In genomic region chr15:90029024-90029423, GRCh38 we compare ENCODE assay signal across 24 cellular contexts. TPM values are rescaled to one million over a fixed set of nuclear protein-coding genes. Genes with fewer than 3 reads are reported as not detected.
DNase-seq lines count a peak whose midpoint lies in the region; ATAC-seq and TF ChIP-seq lines count a peak whose summit lies in the region.
"Had no signal": no experiment of that assay in that cellular context is flagged by ENCODE, and none has a peak within 500 bp of the region (broad histone marks: within the 10 kb centered on the region; RNA-seq: fewer than 3 reads in every experiment).

No MANE protein-coding gene starts in this region.

- peaks cover 80% of the 10 kb centered on the region for H3K4me1 Mint-ChIP-seq in dendritic cell treated with granulocyte-macrophage colony-stimulating factor and Interleukin-4, amounts not matched to agents 40 ng/mL and 50 ng/mL, for 4 days (ENCODE audit: low read depth)
- peaks cover 36% of the 10 kb centered on the region for H3K4me1 Mint-ChIP-seq in neural crest cell
- H3K4me1 Mint-ChIP-seq in naive thymus-derived CD4-positive, alpha-beta T cell: peaks cover 18 to 48% (median 40%) of the 10 kb centered on the region in 7 donors

- H3K18ac ChIP-seq in neuronal stem cell (ENCODE audit: low read length): no peak overlapping the region

- intact Hi-C loops in dendritic cell treated with granulocyte-macrophage colony-stimulating factor and Interleukin-4, amounts not matched to agents 40 ng/mL and 50 ng/mL, for 4 days (cut with micrococcal nuclease): no loop called here
- intact Hi-C loops in naive thymus-derived CD4-positive, alpha-beta T cell (cut with micrococcal nuclease): no loop called here

- H3K14ac ChIP-seq in neuronal stem cell (ENCODE audit: low read length): no peak overlapping the region

- no peak for ATAC-seq in HG03460 (IDR thresholded peaks at IDR 0.05; ENCODE audit: unreplicated experiment)
- no peak for ATAC-seq in naive thymus-derived CD4-positive, alpha-beta T cell
- ATAC-seq: activated CD8-positive, alpha-beta memory T cell treated with anti-CD3 and anti-CD28 coated beads, Interleukin-2, amount 10 ng/mL, durations not matched to agents 7 days and 5 days; left lung had no signal

- peaks cover 0 to 18% (median 16%) of the 10 kb centered on the region in 11 experiments; a peak in 17 of 22 replicates for H3K9me3 ChIP-seq in BLaER1 treated with 17β-estradiol and CSF1 and Interleukin-3, amounts not matched to agents 10 nM and 100 nM (replicated peaks in 1 of 11)
- H3K9me3 ChIP-seq in neuronal stem cell (replicated peaks in 1 of 2; ENCODE audit: control insufficient read depth in 2 of 2, insufficient read depth in 1 of 2, low read depth in 1 of 2, low read length in 2 of 2): peaks cover 0 to 7% of the 10 kb centered on the region in 2 donors
- H3K9me3 ChIP-seq in naive thymus-derived CD4-positive, alpha-beta T cell (ENCODE audit: control insufficient read depth in 2 of 3, low read length in 3 of 3): no peaks in the 10 kb centered on the region
- H3K9me3 ChIP-seq: HAP-1, left lung, vagina had no signal

- peaks cover 6 to 24% (median 15%) of the 10 kb centered on the region in 11 experiments; a peak in 15 of 22 replicates for H3K36me3 ChIP-seq in BLaER1 treated with 17β-estradiol and CSF1 and Interleukin-3, amounts not matched to agents 10 nM and 100 nM
- peaks cover 0 to 6% of the 10 kb centered on the region in 2 donors for H3K36me3 ChIP-seq in neuronal stem cell (replicated peaks in 1 of 2; ENCODE audit: control insufficient read depth in 2 of 2, insufficient read depth in 2 of 2, low read length in 2 of 2)
- no peaks in the 10 kb centered on the region for H3K36me3 ChIP-seq in naive thymus-derived CD4-positive, alpha-beta T cell (ENCODE audit: control insufficient read depth in 2 of 3, insufficient read depth in 3 of 3, low read length in 3 of 3)
- H3K36me3 ChIP-seq: brain microvascular endothelial cell, HAP-1, left lung, vagina had no signal

- H2BK12ac ChIP-seq in neuronal stem cell (ENCODE audit: low read length): no peak overlapping the region

- no peak overlapping the region for H3K23ac ChIP-seq in neuronal stem cell (ENCODE audit: low read depth, low read length, poor library complexity)

- peaks cover 2% of the 10 kb centered on the region for H3K79me1 ChIP-seq in neuronal stem cell (ENCODE audit: low read depth, low read length)

- CTCF ChIA-PET in naive thymus-derived CD4-positive, alpha-beta T cell (lab: Charles Lee): no interaction called here

- H3K27me3 ChIP-seq in BLaER1 treated with 17β-estradiol and CSF1 and Interleukin-3, amounts not matched to agents 10 nM and 100 nM: no peaks in the 10 kb centered on the region
- H3K27me3 ChIP-seq in neuronal stem cell (ENCODE audit: control insufficient read depth in 3 of 3, insufficient read depth in 3 of 3, low read depth in 1 of 3, low read length in 3 of 3): no peaks in the 10 kb centered on the region
- no peaks in the 10 kb centered on the region for H3K27me3 ChIP-seq in naive thymus-derived CD4-positive, alpha-beta T cell (ENCODE audit: control insufficient read depth in 2 of 2, insufficient read depth in 2 of 2, low read length in 2 of 2)
- H3K27me3 ChIP-seq: brain microvascular endothelial cell, left lung, vagina had no signal

- TF ChIP-seq CTCF in neural crest cell (conservative IDR thresholded peaks at IDR 0.05): no peak

- no peak overlapping the region for H3K4me3 Mint-ChIP-seq in dendritic cell treated with granulocyte-macrophage colony-stimulating factor and Interleukin-4, amounts not matched to agents 40 ng/mL and 50 ng/mL, for 4 days
- no peak overlapping the region for H3K4me3 Mint-ChIP-seq in neural crest cell
- H3K4me3 Mint-ChIP-seq in naive thymus-derived CD4-positive, alpha-beta T cell: no peak overlapping the region
- H3K4me3 Mint-ChIP-seq: activated CD8-positive, alpha-beta memory T cell treated with anti-CD3 and anti-CD28 coated beads, Interleukin-2, amount 10 ng/mL, durations not matched to agents 7 days and 5 days; CD4-positive, alpha-beta memory T cell had no signal

- no peak overlapping the region for H2BK120ac ChIP-seq in neuronal stem cell (ENCODE audit: low read depth, low read length)

- no CpG with 5 or more reads among the region's 1 CpG for WGBS in neuronal stem cell (ENCODE audit: extremely low coverage in 2 of 2, insufficient read length in 2 of 2, insufficient replicate concordance in 1 of 2), 2 donors

- H3K27ac Mint-ChIP-seq in dendritic cell treated with granulocyte-macrophage colony-stimulating factor and Interleukin-4, amounts not matched to agents 40 ng/mL and 50 ng/mL, for 4 days: peak overlapping the region; percentile 31
- peak overlapping the region; percentile 27 for H3K27ac Mint-ChIP-seq in neural crest cell (ENCODE audit: unreplicated experiment)
- H3K27ac Mint-ChIP-seq in naive thymus-derived CD4-positive, alpha-beta T cell: no peak overlapping the region
- H3K27ac Mint-ChIP-seq: activated CD8-positive, alpha-beta memory T cell treated with anti-CD3 and anti-CD28 coated beads, Interleukin-2, amount 10 ng/mL, durations not matched to agents 7 days and 5 days; CD4-positive, alpha-beta memory T cell had no signal

- H3K4me2 ChIP-seq in BLaER1 treated with 17β-estradiol and CSF1 and Interleukin-3, amounts not matched to agents 10 nM and 100 nM: peak overlapping the region; percentile 2 to 100 (median 93); a peak in 13 of 22 replicates
- H3K4me2 ChIP-seq in neuronal stem cell (ENCODE audit: insufficient read depth, low read length, poor library complexity, severe bottlenecking): no peak overlapping the region
- H3K4me2 ChIP-seq: smooth muscle cell had no signal

- H3K36me3 Mint-ChIP-seq in dendritic cell treated with granulocyte-macrophage colony-stimulating factor and Interleukin-4, amounts not matched to agents 40 ng/mL and 50 ng/mL, for 4 days (ENCODE audit: low read depth): peaks cover 36% of the 10 kb centered on the region
- H3K36me3 Mint-ChIP-seq in neural crest cell (ENCODE audit: low read depth): peaks cover 6% of the 10 kb centered on the region
- peaks cover 4 to 12% (median 7%) of the 10 kb centered on the region in 5 donors for H3K36me3 Mint-ChIP-seq in naive thymus-derived CD4-positive, alpha-beta T cell

- POLR2A ChIA-PET in naive thymus-derived CD4-positive, alpha-beta T cell (lab: Charles Lee): interaction anchor here (0.8 kb wide), 1 partner anchor 92 kb away, joined by 3 read pairs; no protein-coding TSS in a partner anchor

- H3K4ac ChIP-seq in neuronal stem cell (ENCODE audit: low read length): no peak overlapping the region

- no peak overlapping the region for H2BK5ac ChIP-seq in neuronal stem cell (ENCODE audit: low read length)

- peaks cover 0 to 11% (median 3%) of the 10 kb centered on the region in 11 experiments; a peak in 7 of 22 replicates for H4K20me1 ChIP-seq in BLaER1 treated with 17β-estradiol and CSF1 and Interleukin-3, amounts not matched to agents 10 nM and 100 nM

- no peak overlapping the region for H2AK5ac ChIP-seq in neuronal stem cell (ENCODE audit: low read depth, low read length)

- H3K27ac ChIP-seq in BLaER1 treated with 17β-estradiol and CSF1 and Interleukin-3, amounts not matched to agents 10 nM and 100 nM: peak overlapping the region; percentile 85 to 99 (median 95); a peak in 20 of 22 replicates
- H3K27ac ChIP-seq in neuronal stem cell (replicated peaks; ENCODE audit: low read length): no peak overlapping the region
- H3K27ac ChIP-seq in naive thymus-derived CD4-positive, alpha-beta T cell (ENCODE audit: low read depth, low read length): no peak overlapping the region
- H3K27ac ChIP-seq: brain microvascular endothelial cell, epithelial cell of prostate, parathyroid adenoma, vagina had no signal

- H2BK15ac ChIP-seq in neuronal stem cell (ENCODE audit: low read length): no peak overlapping the region

- H3K9ac ChIP-seq in BLaER1 treated with 17β-estradiol and CSF1 and Interleukin-3, amounts not matched to agents 10 nM and 100 nM: peak overlapping the region in 2 of 11 experiments; percentile 46 to 51; a peak in 2 of 22 replicates
- H3K9ac ChIP-seq in neuronal stem cell (ENCODE audit: low read depth, low read length, poor library complexity): no peak overlapping the region
- H3K9ac ChIP-seq: parathyroid adenoma had no signal

- H3K27me3 Mint-ChIP-seq in dendritic cell treated with granulocyte-macrophage colony-stimulating factor and Interleukin-4, amounts not matched to agents 40 ng/mL and 50 ng/mL, for 4 days: no peaks in the 10 kb centered on the region
- no peaks in the 10 kb centered on the region for H3K27me3 Mint-ChIP-seq in neural crest cell (ENCODE audit: low read depth)
- H3K27me3 Mint-ChIP-seq in naive thymus-derived CD4-positive, alpha-beta T cell: no peaks in the 10 kb centered on the region
- H3K27me3 Mint-ChIP-seq: activated CD8-positive, alpha-beta memory T cell treated with anti-CD3 and anti-CD28 coated beads, Interleukin-2, amount 10 ng/mL, durations not matched to agents 7 days and 5 days; CD4-positive, alpha-beta memory T cell had no signal

- no peaks in the 10 kb centered on the region for H3K9me3 Mint-ChIP-seq in dendritic cell treated with granulocyte-macrophage colony-stimulating factor and Interleukin-4, amounts not matched to agents 40 ng/mL and 50 ng/mL, for 4 days
- H3K9me3 Mint-ChIP-seq in neural crest cell: no peaks in the 10 kb centered on the region
- H3K9me3 Mint-ChIP-seq in naive thymus-derived CD4-positive, alpha-beta T cell: peaks cover 0 to 8% (median 4%) of the 10 kb centered on the region in 11 donors

- H3K4me1 ChIP-seq in BLaER1 treated with 17β-estradiol and CSF1 and Interleukin-3, amounts not matched to agents 10 nM and 100 nM: peaks cover 77 to 99% (median 86%) of the 10 kb centered on the region in 10 experiments
- peaks cover 2 to 3% of the 10 kb centered on the region in 2 donors for H3K4me1 ChIP-seq in neuronal stem cell (ENCODE audit: control insufficient read depth in 2 of 2, insufficient read depth in 1 of 2, low read depth in 1 of 2, low read length in 2 of 2)
- H3K4me1 ChIP-seq in naive thymus-derived CD4-positive, alpha-beta T cell (ENCODE audit: control insufficient read depth in 2 of 2, insufficient read depth in 2 of 2, low read length in 2 of 2): peaks cover 17 to 18% of the 10 kb centered on the region in 2 donors
- H3K4me1 ChIP-seq: parathyroid adenoma had no signal

- H2AFZ ChIP-seq in neuronal stem cell (ENCODE audit: low read length): no peak overlapping the region
- H2AFZ ChIP-seq: parathyroid adenoma had no signal

- no peak overlapping the region for H4K8ac ChIP-seq in neuronal stem cell (ENCODE audit: low read depth, low read length)

- H4K91ac ChIP-seq in neuronal stem cell (ENCODE audit: low read depth, low read length, poor library complexity): no peak overlapping the region

- H3K4me3 ChIP-seq in BLaER1 treated with 17β-estradiol and CSF1 and Interleukin-3, amounts not matched to agents 10 nM and 100 nM: no peak overlapping the region
- H3K4me3 ChIP-seq in neuronal stem cell (ENCODE audit: low read length in 2 of 2): no peak overlapping the region
- no peak overlapping the region for H3K4me3 ChIP-seq in naive thymus-derived CD4-positive, alpha-beta T cell (ENCODE audit: low read length)
- H3K4me3 ChIP-seq: HAP-1, left lung, smooth muscle cell, vagina had no signal

- peak; percentile 82 for DNase-seq in HuH-7.5 (ENCODE audit: low spot score)
- DNase-seq in neural crest cell (ENCODE audit: low read depth, low spot score): no peak
- no peak for DNase-seq in neuronal stem cell (ENCODE audit: low spot score)
- DNase-seq in naive thymus-derived CD4-positive, alpha-beta T cell: no peak
- DNase-seq in SHP77 (lab: John Stamatoyannopoulos, UW): no peak
- DNase-seq: activated CD4-positive, alpha-beta T cell treated with anti-CD3 and anti-CD28 coated beads for 4 hours; activated CD8-positive, alpha-beta memory T cell treated with anti-CD3 and anti-CD28 coated beads, Interleukin-2, amount 10 ng/mL, durations not matched to agents 7 days and 5 days; brain microvascular endothelial cell; CD4-positive, alpha-beta memory T cell; dermis blood vessel endothelial cell; foreskin melanocyte; MM.1S; NCI-H187 treated with DMSO at 0.1 percent for 48 hours; stimulated activated CD4-positive, alpha-beta T cell treated with anti-CD3 and anti-CD28 coated beads, Interleukin-4, amount 100 ng/mL, for 24 hours; SW 1271 had no signal

RNA-seq across cellular contexts. Expression of gene ZNF710, which starts 27.9 kb away (rescaled TPM):
- total RNA-seq in neural crest cell: 60.3 and 64.4 TPM in 2 replicates
- polyA plus RNA-seq in neuronal stem cell (2013, experiment 1 of 2): 47.8 TPM
- 50.8 TPM for polyA plus RNA-seq in neuronal stem cell (2013, experiment 2 of 2)
- total RNA-seq in naive thymus-derived CD4-positive, alpha-beta T cell: 10 to 100 TPM in 4 of 5 experiments, 1 to 10 TPM in 1; 7.3 to 28.8 (median 21.8) TPM
- polyA plus RNA-seq in naive thymus-derived CD4-positive, alpha-beta T cell: 1 to 10 TPM in 1 of 2 donors, under 1 TPM in 1; 0.77 to 2.7 TPM

Comparison
In these comparisons a context has a peak if more than half of its experiments do, and no peak if none do; other contexts are left out.
1. H3K27ac ChIP-seq: peak in BLaER1 treated with 17β-estradiol and CSF1 and Interleukin-3, amounts not matched to agents 10 nM and 100 nM (11 of 11); none in neuronal stem cell (single experiment) and naive thymus-derived CD4-positive, alpha-beta T cell (single experiment).
2. H3K27ac Mint-ChIP-seq: peak in dendritic cell treated with granulocyte-macrophage colony-stimulating factor and Interleukin-4, amounts not matched to agents 40 ng/mL and 50 ng/mL, for 4 days (single experiment) and neural crest cell (single experiment); none in naive thymus-derived CD4-positive, alpha-beta T cell (0 of 9).